In the genomic region with DNA sequence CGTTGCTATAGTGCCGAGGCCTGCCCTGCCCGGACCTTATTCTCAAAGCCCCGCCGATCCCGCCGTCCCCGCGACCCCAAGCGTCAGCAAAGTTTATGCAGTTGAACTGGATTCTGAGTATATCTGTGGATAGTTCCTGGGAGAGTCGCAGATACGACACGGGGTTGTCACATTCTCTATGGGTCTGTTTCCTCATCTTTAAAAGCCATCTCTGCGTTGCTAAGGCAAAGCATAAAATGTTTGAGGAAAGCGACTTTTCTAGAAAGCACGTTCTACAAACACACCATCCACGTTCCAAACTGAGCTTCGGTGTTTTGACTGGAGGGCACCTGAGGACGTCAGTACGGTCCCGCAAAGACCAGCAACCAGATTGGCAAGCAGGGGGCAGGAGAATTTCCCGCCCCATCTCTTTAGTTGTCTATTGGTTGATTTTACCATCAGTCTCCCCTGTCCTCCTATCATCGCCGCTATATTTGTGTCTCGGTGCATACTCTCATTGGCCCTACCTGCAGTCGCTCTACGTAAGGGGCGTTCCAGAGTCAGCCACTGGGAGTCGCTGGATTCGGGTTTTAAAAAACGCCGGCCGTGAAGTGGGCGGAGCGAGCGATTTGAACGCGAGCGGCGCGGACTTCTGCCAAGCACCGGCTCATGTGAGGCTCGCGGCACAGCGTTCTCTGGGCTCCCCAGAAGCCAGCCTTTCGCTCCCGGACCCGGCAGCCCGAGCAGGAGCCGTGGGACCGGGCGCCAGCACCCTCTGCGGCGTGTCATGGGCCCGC, we compare ENCODE assay signal across 1 cellular context.
TF ChIP-seq lines count a peak whose summit lies in the region.

A gene (plus strand): TSS at position 626 of the 776 bp plus-strand sequence. CDS start 141 bp downstream, at position 767.

TF ChIP-seq in A549, 52 proteins besides CTCF, POLR2A, EP300 and RAD21 (continued from another document):
- TF ChIP-seq, protein P1, sequence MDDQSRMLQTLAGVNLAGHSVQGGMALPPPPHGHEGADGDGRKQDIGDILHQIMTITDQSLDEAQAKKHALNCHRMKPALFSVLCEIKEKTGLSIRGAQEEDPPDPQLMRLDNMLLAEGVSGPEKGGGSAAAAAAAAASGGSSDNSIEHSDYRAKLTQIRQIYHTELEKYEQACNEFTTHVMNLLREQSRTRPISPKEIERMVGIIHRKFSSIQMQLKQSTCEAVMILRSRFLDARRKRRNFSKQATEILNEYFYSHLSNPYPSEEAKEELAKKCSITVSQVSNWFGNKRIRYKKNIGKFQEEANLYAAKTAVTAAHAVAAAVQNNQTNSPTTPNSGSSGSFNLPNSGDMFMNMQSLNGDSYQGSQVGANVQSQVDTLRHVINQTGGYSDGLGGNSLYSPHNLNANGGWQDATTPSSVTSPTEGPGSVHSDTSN (IDR thresholded peaks at IDR 0.05), result peak; percentile 100
- TF ChIP-seq RCOR1 (IDR thresholded peaks at IDR 0.05; ENCODE audit: low read depth, low read length), result no peak
- no peak; the same call in 1 of the 2 replicates for TF ChIP-seq ZSCAN20 (CRISPR knock-in tag; IDR thresholded peaks at IDR 0.05)
- no peak for TF ChIP-seq ESRRA (IDR thresholded peaks at IDR 0.05; ENCODE audit: borderline replicate concordance, low read length)
- TF ChIP-seq ZNF302 (CRISPR knock-in tag; IDR thresholded peaks at IDR 0.05), result no peak
- TF ChIP-seq HOXB13 (CRISPR knock-in tag; IDR thresholded peaks at IDR 0.05; ENCODE audit: low read depth), result peak; percentile 57; the same call in 1 of the 2 replicates
- peak; percentile 85 for TF ChIP-seq POLR2AphosphoS2 (conservative IDR thresholded peaks at IDR 0.05; ENCODE audit: low read length)
- TF ChIP-seq, protein P2, sequence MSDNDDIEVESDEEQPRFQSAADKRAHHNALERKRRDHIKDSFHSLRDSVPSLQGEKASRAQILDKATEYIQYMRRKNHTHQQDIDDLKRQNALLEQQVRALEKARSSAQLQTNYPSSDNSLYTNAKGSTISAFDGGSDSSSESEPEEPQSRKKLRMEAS (IDR thresholded peaks at IDR 0.05), result peak; percentile 100
- TF ChIP-seq MAZ (IDR thresholded peaks at IDR 0.05; ENCODE audit: borderline replicate concordance, low read depth, low read length), result no peak
- peak; percentile 52; the same call in 1 of the 2 replicates for TF ChIP-seq HOXB5 (CRISPR knock-in tag; IDR thresholded peaks at IDR 0.05)
- TF ChIP-seq JUN (IDR thresholded peaks at IDR 0.05), result peak; percentile 63 to 88; a peak in 4 of 5 replicates
- TF ChIP-seq PHF8 (IDR thresholded peaks at IDR 0.05; ENCODE audit: borderline replicate concordance, low read depth), result peak; percentile 42; the same call in 1 of the 2 replicates
- no peak for TF ChIP-seq HDAC2 (IDR thresholded peaks at IDR 0.05)
- no peak for TF ChIP-seq KDM1A (IDR thresholded peaks at IDR 0.05; ENCODE audit: low read depth)
- peak; percentile 71 for TF ChIP-seq KDM5A (IDR thresholded peaks at IDR 0.05)
- TF ChIP-seq MYC (IDR thresholded peaks at IDR 0.05; ENCODE audit: borderline replicate concordance, low read length), result no peak
- TF ChIP-seq, protein P3, sequence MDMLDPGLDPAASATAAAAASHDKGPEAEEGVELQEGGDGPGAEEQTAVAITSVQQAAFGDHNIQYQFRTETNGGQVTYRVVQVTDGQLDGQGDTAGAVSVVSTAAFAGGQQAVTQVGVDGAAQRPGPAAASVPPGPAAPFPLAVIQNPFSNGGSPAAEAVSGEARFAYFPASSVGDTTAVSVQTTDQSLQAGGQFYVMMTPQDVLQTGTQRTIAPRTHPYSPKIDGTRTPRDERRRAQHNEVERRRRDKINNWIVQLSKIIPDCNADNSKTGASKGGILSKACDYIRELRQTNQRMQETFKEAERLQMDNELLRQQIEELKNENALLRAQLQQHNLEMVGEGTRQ (IDR thresholded peaks at IDR 0.05), result no peak
- TF ChIP-seq NR3C1 (IDR thresholded peaks at IDR 0.05), result no peak
- TF ChIP-seq, protein P4, sequence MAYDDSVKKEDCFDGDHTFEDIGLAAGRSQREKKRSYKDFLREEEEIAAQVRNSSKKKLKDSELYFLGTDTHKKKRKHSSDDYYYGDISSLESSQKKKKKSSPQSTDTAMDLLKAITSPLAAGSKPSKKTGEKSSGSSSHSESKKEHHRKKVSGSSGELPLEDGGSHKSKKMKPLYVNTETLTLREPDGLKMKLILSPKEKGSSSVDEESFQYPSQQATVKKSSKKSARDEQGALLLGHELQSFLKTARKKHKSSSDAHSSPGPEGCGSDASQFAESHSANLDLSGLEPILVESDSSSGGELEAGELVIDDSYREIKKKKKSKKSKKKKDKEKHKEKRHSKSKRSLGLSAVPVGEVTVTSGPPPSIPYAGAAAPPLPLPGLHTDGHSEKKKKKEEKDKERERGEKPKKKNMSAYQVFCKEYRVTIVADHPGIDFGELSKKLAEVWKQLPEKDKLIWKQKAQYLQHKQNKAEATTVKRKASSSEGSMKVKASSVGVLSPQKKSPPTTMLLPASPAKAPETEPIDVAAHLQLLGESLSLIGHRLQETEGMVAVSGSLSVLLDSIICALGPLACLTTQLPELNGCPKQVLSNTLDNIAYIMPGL (CRISPR knock-in tag; IDR thresholded peaks at IDR 0.05; ENCODE audit: borderline replicate concordance), result no peak
- TF ChIP-seq FOXS1 (CRISPR knock-in tag; IDR thresholded peaks at IDR 0.05), result no peak
- no peak for TF ChIP-seq NFE2L2 (conservative IDR thresholded peaks at IDR 0.05; ENCODE audit: low read length)
- TF ChIP-seq, protein P5, sequence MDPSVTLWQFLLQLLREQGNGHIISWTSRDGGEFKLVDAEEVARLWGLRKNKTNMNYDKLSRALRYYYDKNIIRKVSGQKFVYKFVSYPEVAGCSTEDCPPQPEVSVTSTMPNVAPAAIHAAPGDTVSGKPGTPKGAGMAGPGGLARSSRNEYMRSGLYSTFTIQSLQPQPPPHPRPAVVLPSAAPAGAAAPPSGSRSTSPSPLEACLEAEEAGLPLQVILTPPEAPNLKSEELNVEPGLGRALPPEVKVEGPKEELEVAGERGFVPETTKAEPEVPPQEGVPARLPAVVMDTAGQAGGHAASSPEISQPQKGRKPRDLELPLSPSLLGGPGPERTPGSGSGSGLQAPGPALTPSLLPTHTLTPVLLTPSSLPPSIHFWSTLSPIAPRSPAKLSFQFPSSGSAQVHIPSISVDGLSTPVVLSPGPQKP (IDR thresholded peaks at IDR 0.05; ENCODE audit: low read depth, low read length), result no peak
- TF ChIP-seq BHLHE40 (IDR thresholded peaks at IDR 0.05; ENCODE audit: low read depth, low read length), result no peak
- no peak for TF ChIP-seq CBX8 (IDR thresholded peaks at IDR 0.05)
- no peak for TF ChIP-seq CBX2 (IDR thresholded peaks at IDR 0.05; ENCODE audit: borderline replicate concordance, low read depth)
- 0 out of 3 replicates have a peak, but pooled peaks have one; percentile 18 for TF ChIP-seq SMC3 (IDR thresholded peaks at IDR 0.05)
- peak; percentile 73 for TF ChIP-seq CHD2 (IDR thresholded peaks at IDR 0.05; ENCODE audit: low read length, partially characterized antibody)
- no peak for TF ChIP-seq GATA3 (IDR thresholded peaks at IDR 0.05; ENCODE audit: borderline replicate concordance)
- TF ChIP-seq FOSL2 (IDR thresholded peaks at IDR 0.05), result no peak
- no peak for TF ChIP-seq FOSL2 (CRISPR knock-in tag; IDR thresholded peaks at IDR 0.05)
- TF ChIP-seq EHMT2 (IDR thresholded peaks at IDR 0.05; ENCODE audit: low read depth), result no peak
- no peak for TF ChIP-seq HEYL (CRISPR knock-in tag; IDR thresholded peaks at IDR 0.05)
- TF ChIP-seq, protein P6, sequence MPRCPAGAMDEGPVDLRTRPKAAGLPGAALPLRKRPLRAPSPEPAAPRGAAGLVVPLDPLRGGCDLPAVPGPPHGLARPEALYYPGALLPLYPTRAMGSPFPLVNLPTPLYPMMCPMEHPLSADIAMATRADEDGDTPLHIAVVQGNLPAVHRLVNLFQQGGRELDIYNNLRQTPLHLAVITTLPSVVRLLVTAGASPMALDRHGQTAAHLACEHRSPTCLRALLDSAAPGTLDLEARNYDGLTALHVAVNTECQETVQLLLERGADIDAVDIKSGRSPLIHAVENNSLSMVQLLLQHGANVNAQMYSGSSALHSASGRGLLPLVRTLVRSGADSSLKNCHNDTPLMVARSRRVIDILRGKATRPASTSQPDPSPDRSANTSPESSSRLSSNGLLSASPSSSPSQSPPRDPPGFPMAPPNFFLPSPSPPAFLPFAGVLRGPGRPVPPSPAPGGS (IDR thresholded peaks at IDR 0.05), result 0 out of 3 replicates have a peak, but pooled peaks have one; percentile 48
- no peak for TF ChIP-seq NPAS2 (CRISPR knock-in tag; IDR thresholded peaks at IDR 0.05; ENCODE audit: borderline replicate concordance)
- peak; percentile 93; the same call in 1 of the 2 replicates for TF ChIP-seq HOXA7 (CRISPR knock-in tag; IDR thresholded peaks at IDR 0.05)
- TF ChIP-seq, protein P7, sequence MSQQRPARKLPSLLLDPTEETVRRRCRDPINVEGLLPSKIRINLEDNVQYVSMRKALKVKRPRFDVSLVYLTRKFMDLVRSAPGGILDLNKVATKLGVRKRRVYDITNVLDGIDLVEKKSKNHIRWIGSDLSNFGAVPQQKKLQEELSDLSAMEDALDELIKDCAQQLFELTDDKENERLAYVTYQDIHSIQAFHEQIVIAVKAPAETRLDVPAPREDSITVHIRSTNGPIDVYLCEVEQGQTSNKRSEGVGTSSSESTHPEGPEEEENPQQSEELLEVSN (IDR thresholded peaks at IDR 0.05; ENCODE audit: borderline replicate concordance, low read depth), result peak; percentile 99
- TF ChIP-seq SREBF2 (IDR thresholded peaks at IDR 0.05), result no peak
- TF ChIP-seq, protein P8, sequence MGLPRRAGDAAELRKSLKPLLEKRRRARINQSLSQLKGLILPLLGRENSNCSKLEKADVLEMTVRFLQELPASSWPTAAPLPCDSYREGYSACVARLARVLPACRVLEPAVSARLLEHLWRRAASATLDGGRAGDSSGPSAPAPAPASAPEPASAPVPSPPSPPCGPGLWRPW (IDR thresholded peaks at IDR 0.05), result no peak
- no peak for TF ChIP-seq ZFP36 (IDR thresholded peaks at IDR 0.05; ENCODE audit: borderline replicate concordance, partially characterized antibody)
- TF ChIP-seq JUNB (IDR thresholded peaks at IDR 0.05), result no peak
- no peak; the same call in 1 of the 2 replicates for TF ChIP-seq FOSB (CRISPR knock-in tag; IDR thresholded peaks at IDR 0.05)
- no peak for TF ChIP-seq CHD4 (IDR thresholded peaks at IDR 0.05; ENCODE audit: borderline replicate concordance)
- TF ChIP-seq, protein P9, sequence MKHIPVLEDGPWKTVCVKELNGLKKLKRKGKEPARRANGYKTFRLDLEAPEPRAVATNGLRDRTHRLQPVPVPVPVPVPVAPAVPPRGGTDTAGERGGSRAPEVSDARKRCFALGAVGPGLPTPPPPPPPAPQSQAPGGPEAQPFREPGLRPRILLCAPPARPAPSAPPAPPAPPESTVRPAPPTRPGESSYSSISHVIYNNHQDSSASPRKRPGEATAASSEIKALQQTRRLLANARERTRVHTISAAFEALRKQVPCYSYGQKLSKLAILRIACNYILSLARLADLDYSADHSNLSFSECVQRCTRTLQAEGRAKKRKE (CRISPR knock-in tag; IDR thresholded peaks at IDR 0.05; ENCODE audit: low read depth), result peak; percentile 89
- peak; percentile 1 for TF ChIP-seq MAFK (IDR thresholded peaks at IDR 0.05; ENCODE audit: partially characterized antibody)
- no peak for TF ChIP-seq ZC3H11A (IDR thresholded peaks at IDR 0.05)
